Comparison of ENCODE assay signal across 24 cellular contexts in genomic region chr16:1172651-1173050, GRCh38. TPM values are rescaled to one million over a fixed set of nuclear protein-coding genes. Genes with fewer than 3 reads are reported as not detected.
"Had no signal": no experiment of that assay in that cellular context is flagged by ENCODE, and none has a peak within 500 bp of the region (broad histone marks: within the 10 kb centered on the region; RNA-seq: fewer than 3 reads in every experiment).

No MANE protein-coding gene starts in this region.

- H3K4me1 Mint-ChIP-seq: activated naive CD4-positive, alpha-beta T cell treated with anti-CD3 and anti-CD28 coated beads, Interleukin-2, amount 10 ng/mL, durations not matched to agents 7 days and 5 days; activated naive CD8-positive, alpha-beta T cell treated with anti-CD3 and anti-CD28 coated beads for 36 hours had no signal

- H3K4me3 ChIP-seq: cardiac muscle cell had no signal

- H3K27ac Mint-ChIP-seq: activated CD8-positive, alpha-beta T cell treated with anti-CD3 and anti-CD28 coated beads for 36 hours; activated naive CD4-positive, alpha-beta T cell treated with anti-CD3 and anti-CD28 coated beads, Interleukin-2, amount 10 ng/mL, durations not matched to agents 7 days and 5 days; activated naive CD8-positive, alpha-beta T cell treated with anti-CD3 and anti-CD28 coated beads for 36 hours; activated T-cell treated with anti-CD3 and anti-CD28 coated beads, Interleukin-2, amount 50 U/mL, for 72 hours; activated T-helper 2 cell treated with anti-CD3 and anti-CD28 coated beads, Interferon-gamma antibody, Interleukin-2, Interleukin-4, amounts not matched to agents 10 μg/mL and 5 μg/mL and 100 μg/mL, durations not matched to agents 14 hours and 24 hours and 36 hours had no signal

- H3K27me3 Mint-ChIP-seq: activated CD8-positive, alpha-beta T cell treated with anti-CD3 and anti-CD28 coated beads for 36 hours; activated naive CD4-positive, alpha-beta T cell treated with anti-CD3 and anti-CD28 coated beads, Interleukin-2, amount 10 ng/mL, durations not matched to agents 7 days and 5 days; activated naive CD8-positive, alpha-beta T cell treated with anti-CD3 and anti-CD28 coated beads for 36 hours had no signal

- H3K9me3 Mint-ChIP-seq: activated CD8-positive, alpha-beta T cell treated with anti-CD3 and anti-CD28 coated beads for 36 hours; activated naive CD4-positive, alpha-beta T cell treated with anti-CD3 and anti-CD28 coated beads, Interleukin-2, amount 10 ng/mL, durations not matched to agents 7 days and 5 days; activated naive CD8-positive, alpha-beta T cell treated with anti-CD3 and anti-CD28 coated beads for 36 hours; activated T-cell treated with anti-CD3 and anti-CD28 coated beads, Interleukin-2, amount 50 U/mL, for 72 hours; activated T-helper 2 cell treated with anti-CD3 and anti-CD28 coated beads, Interferon-gamma antibody, Interleukin-2, Interleukin-4, amounts not matched to agents 10 μg/mL and 5 μg/mL and 100 μg/mL, durations not matched to agents 14 hours and 24 hours and 36 hours had no signal

- H3K27me3 ChIP-seq: brain microvascular endothelial cell, cardiac muscle cell had no signal

- H3K36me3 Mint-ChIP-seq: activated naive CD4-positive, alpha-beta T cell treated with anti-CD3 and anti-CD28 coated beads, Interleukin-2, amount 10 ng/mL, durations not matched to agents 7 days and 5 days; activated naive CD8-positive, alpha-beta T cell treated with anti-CD3 and anti-CD28 coated beads for 36 hours had no signal

- H3K36me3 ChIP-seq: brain microvascular endothelial cell, cardiac muscle cell had no signal

- DNase-seq: activated CD4-positive, alpha-beta T cell treated with anti-CD3 and anti-CD28 coated beads for 4 hours; activated CD8-positive, alpha-beta memory T cell treated with anti-CD3 and anti-CD28 coated beads, Interleukin-2, amount 50 U/mL, for 4 hours; activated CD8-positive, alpha-beta T cell treated with anti-CD3 and anti-CD28 coated beads for 36 hours; activated gamma-delta T cell treated with Interleukin-2 at 50 U/mL for 16 hours; activated naive CD4-positive, alpha-beta T cell treated with anti-CD3 and anti-CD28 coated beads, Interleukin-2, amount 10 ng/mL, durations not matched to agents 7 days and 5 days; activated naive CD8-positive, alpha-beta T cell treated with anti-CD3 and anti-CD28 coated beads for 36 hours; activated T-cell treated with anti-CD3 and anti-CD28 coated beads, Interleukin-2, amount 50 U/mL, for 72 hours; brain microvascular endothelial cell; KG1; NCI-H1092; NCI-H1417; NCI-H1930; NCI-H345; NCI-H510A; NCI-H526 treated with DMSO at 0.1 percent for 48 hours; NCI-H82; SIG-M5 had no signal

- H3K4me3 Mint-ChIP-seq: activated CD8-positive, alpha-beta T cell treated with anti-CD3 and anti-CD28 coated beads for 36 hours; activated naive CD4-positive, alpha-beta T cell treated with anti-CD3 and anti-CD28 coated beads, Interleukin-2, amount 10 ng/mL, durations not matched to agents 7 days and 5 days; activated naive CD8-positive, alpha-beta T cell treated with anti-CD3 and anti-CD28 coated beads for 36 hours; activated T-cell treated with anti-CD3 and anti-CD28 coated beads, Interleukin-2, amount 50 U/mL, for 72 hours had no signal

- H3K27ac ChIP-seq: brain microvascular endothelial cell, cardiac muscle cell had no signal

RNA-seq across cellular contexts. Expression of gene CACNA1H, which starts 19.7 kb away (rescaled TPM):
- total RNA-seq: LHCN-M2, OCI-LY7, RPMI7951 had no signal

RNA-seq across cellular contexts. Expression of gene TPSG1, which starts 52.4 kb away (rescaled TPM):
- total RNA-seq: activated CD8-positive, alpha-beta T cell treated with anti-CD3 and anti-CD28 coated beads for 36 hours; activated naive CD8-positive, alpha-beta T cell treated with anti-CD3 and anti-CD28 coated beads for 36 hours; activated T-helper 2 cell treated with anti-CD3 and anti-CD28 coated beads, Interferon-gamma antibody, Interleukin-2, Interleukin-4, amounts not matched to agents 10 μg/mL and 5 μg/mL and 100 μg/mL, durations not matched to agents 14 hours and 24 hours and 36 hours; cardiac muscle cell; LHCN-M2; M059J; OCI-LY7; T-helper 2 cell treated with Interferon-gamma antibody and Interleukin-4, amounts not matched to agents 100 ng/mL and 5 ng/mL, for 36 hours had no signal

RNA-seq across cellular contexts. Expression of gene TPSB2, which starts 57.3 kb away (rescaled TPM):
- total RNA-seq: activated CD8-positive, alpha-beta T cell treated with anti-CD3 and anti-CD28 coated beads for 36 hours; activated naive CD8-positive, alpha-beta T cell treated with anti-CD3 and anti-CD28 coated beads for 36 hours; activated T-helper 2 cell treated with anti-CD3 and anti-CD28 coated beads, Interferon-gamma antibody, Interleukin-2, Interleukin-4, amounts not matched to agents 10 μg/mL and 5 μg/mL and 100 μg/mL, durations not matched to agents 14 hours and 24 hours and 36 hours; cardiac muscle cell; LHCN-M2; M059J; OCI-LY7; RPMI7951; T-helper 2 cell treated with Interferon-gamma antibody and Interleukin-4, amounts not matched to agents 100 ng/mL and 5 ng/mL, for 36 hours had no signal
- polyA plus RNA-seq: cardiac muscle cell had no signal
